1 cellular context compared by ENCODE assay signal in genomic region chr6:117602151-117602898, GRCh38.
TF ChIP-seq lines count a peak whose summit lies in the region.

GOPC (minus strand) TSS chr6:117602511; CDS start chr6:117602288, 223 bp downstream.

TF ChIP-seq in K562, 482 proteins besides CTCF, POLR2A, EP300 and RAD21 (continued from another document):
- peak; percentile 92 for TF ChIP-seq PKNOX1 (IDR thresholded peaks at IDR 0.05)
- TF ChIP-seq BRF2 (IDR thresholded peaks at IDR 0.05; ENCODE audit: borderline replicate concordance, insufficient read depth, insufficient read length), result no peak
- TF ChIP-seq ZC3H11A (IDR thresholded peaks at IDR 0.05; ENCODE audit: low read depth, low read length), result no peak
- TF ChIP-seq GATAD2B (IDR thresholded peaks at IDR 0.05; ENCODE audit: borderline replicate concordance), result peak; percentile 39; the same call in 1 of the 2 replicates
- peak; percentile 84 for TF ChIP-seq NFRKB (IDR thresholded peaks at IDR 0.05; ENCODE audit: low read depth)
- no peak for TF ChIP-seq MEF2D (tag; conservative IDR thresholded peaks at IDR 0.05; ENCODE audit: low read depth)
- no peak for TF ChIP-seq IRF9 (tag; IDR thresholded peaks at IDR 0.05)
- peak; percentile 76; the same call in 1 of the 2 replicates for TF ChIP-seq GATAD2A (IDR thresholded peaks at IDR 0.05)
- TF ChIP-seq, protein P1, sequence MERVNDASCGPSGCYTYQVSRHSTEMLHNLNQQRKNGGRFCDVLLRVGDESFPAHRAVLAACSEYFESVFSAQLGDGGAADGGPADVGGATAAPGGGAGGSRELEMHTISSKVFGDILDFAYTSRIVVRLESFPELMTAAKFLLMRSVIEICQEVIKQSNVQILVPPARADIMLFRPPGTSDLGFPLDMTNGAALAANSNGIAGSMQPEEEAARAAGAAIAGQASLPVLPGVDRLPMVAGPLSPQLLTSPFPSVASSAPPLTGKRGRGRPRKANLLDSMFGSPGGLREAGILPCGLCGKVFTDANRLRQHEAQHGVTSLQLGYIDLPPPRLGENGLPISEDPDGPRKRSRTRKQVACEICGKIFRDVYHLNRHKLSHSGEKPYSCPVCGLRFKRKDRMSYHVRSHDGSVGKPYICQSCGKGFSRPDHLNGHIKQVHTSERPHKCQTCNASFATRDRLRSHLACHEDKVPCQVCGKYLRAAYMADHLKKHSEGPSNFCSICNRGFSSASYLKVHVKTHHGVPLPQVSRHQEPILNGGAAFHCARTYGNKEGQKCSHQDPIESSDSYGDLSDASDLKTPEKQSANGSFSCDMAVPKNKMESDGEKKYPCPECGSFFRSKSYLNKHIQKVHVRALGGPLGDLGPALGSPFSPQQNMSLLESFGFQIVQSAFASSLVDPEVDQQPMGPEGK (CRISPR knock-in tag; IDR thresholded peaks at IDR 0.05; ENCODE audit: borderline replicate concordance), result no peak
- TF ChIP-seq ZNF143 (CRISPR knock-in tag; IDR thresholded peaks at IDR 0.05), result peak; percentile 48; the same call in 1 of the 2 replicates
- TF ChIP-seq POLR2B (IDR thresholded peaks at IDR 0.05; ENCODE audit: low read depth, partially characterized antibody), result peak; percentile 90
- peak; percentile 75 for TF ChIP-seq RB1 (IDR thresholded peaks at IDR 0.05; ENCODE audit: low read depth)
- no peak for TF ChIP-seq KAT2B (IDR thresholded peaks at IDR 0.05; ENCODE audit: low read depth, low read length)
- no peak for TF ChIP-seq GABPB2 (CRISPR knock-in tag; conservative IDR thresholded peaks at IDR 0.05)
- TF ChIP-seq ZNF445 (CRISPR knock-in tag; IDR thresholded peaks at IDR 0.05; ENCODE audit: low read depth), result no peak
- peak; percentile 78 for TF ChIP-seq PML (IDR thresholded peaks at IDR 0.05; ENCODE audit: low read length)
- TF ChIP-seq TEAD1 (CRISPR knock-in tag; IDR thresholded peaks at IDR 0.05), result peak in 1 of 2 experiments; percentile 89; a peak in 2 of 4 replicates
- no peak for TF ChIP-seq ZNF121 (CRISPR knock-in tag; conservative IDR thresholded peaks at IDR 0.05)
- TF ChIP-seq ZBTB33 (CRISPR knock-in tag; IDR thresholded peaks at IDR 0.05), result 0 out of 2 replicates have a peak, but pooled peaks have one; percentile 4
TF ChIP-seq in K562: peak in this region for 145.
